In the genomic region with DNA sequence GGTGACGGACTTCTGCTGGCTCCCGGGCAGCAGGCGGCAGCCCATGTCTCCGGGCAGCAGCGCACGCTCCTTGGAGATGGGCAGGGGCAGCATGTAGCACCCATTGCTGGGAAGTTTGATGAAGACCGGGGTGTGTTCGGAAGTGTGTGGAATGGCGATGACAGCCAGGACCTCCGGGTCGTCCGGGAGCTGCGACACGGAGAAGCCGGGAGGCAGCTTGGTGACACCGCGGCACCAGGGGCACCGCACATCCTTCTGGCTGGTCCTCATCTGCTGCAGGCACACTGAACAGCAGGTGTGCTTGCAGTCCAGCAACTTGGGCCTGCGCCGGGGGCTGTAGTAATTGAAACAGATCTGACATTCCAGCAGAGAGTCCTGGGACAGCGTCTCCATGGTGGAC, we compare ENCODE assay signal across 22 cellular contexts.
DNase-seq lines count a peak whose midpoint lies in the region; ATAC-seq, FAIRE-seq and TF ChIP-seq lines count a peak whose summit lies in the region.
"Had no signal": no experiment of that assay in that cellular context is flagged by ENCODE, and none has a peak within 500 bp of the region (broad histone marks: within the 10 kb centered on the region; RNA-seq: fewer than 3 reads in every experiment).

No MANE protein-coding gene starts in this region.

- H2BK120ac ChIP-seq in H1 (replicated peaks; ENCODE audit: low read depth, low read length) (no peak overlapping the region), neuronal stem cell (ENCODE audit: low read depth, low read length) (no peak overlapping the region)

- no peak overlapping the region for H2BK20ac ChIP-seq in H1 (ENCODE audit: low read length)

- H3K36me3 ChIP-seq in H1 (ENCODE audit: control insufficient read depth in 2 of 4, insufficient read depth in 4 of 4, low read length in 3 of 4) = no peaks in the 10 kb centered on the region; a peak in 2 of 8 replicates
- H3K36me3 ChIP-seq in neuronal stem cell (replicated peaks in 1 of 2; ENCODE audit: control insufficient read depth in 2 of 2, insufficient read depth in 2 of 2, low read length in 2 of 2) = peaks cover 7 to 24% of the 10 kb centered on the region in 2 donors
- peaks cover 16% of the 10 kb centered on the region for H3K36me3 ChIP-seq in upper lobe of right lung

- H3K4me2 ChIP-seq in H1 (ENCODE audit: insufficient read depth in 1 of 2, low read depth in 2 of 2, low read length in 2 of 2) = no peak overlapping the region
- no peak overlapping the region for H3K4me2 ChIP-seq in neuronal stem cell (ENCODE audit: insufficient read depth, low read length, poor library complexity, severe bottlenecking)
- H3K4me2 ChIP-seq: A549; BLaER1 treated with 17β-estradiol and CSF1 and Interleukin-3, amounts not matched to agents 10 nM and 100 nM had no signal

- H3K9me3 Mint-ChIP-seq in activated CD4-positive, alpha-beta memory T cell treated with anti-CD3 and anti-CD28 coated beads, Interleukin-2, amount 10 ng/mL, durations not matched to agents 7 days and 5 days = no peaks in the 10 kb centered on the region
- H3K9me3 Mint-ChIP-seq: CD4-positive, alpha-beta T cell; CD8-positive, alpha-beta T cell had no signal

- no peaks in the 10 kb centered on the region for H3K4me1 Mint-ChIP-seq in activated CD4-positive, alpha-beta memory T cell treated with anti-CD3 and anti-CD28 coated beads, Interleukin-2, amount 10 ng/mL, durations not matched to agents 7 days and 5 days
- H3K4me1 Mint-ChIP-seq: B cell had no signal

- no peaks in the 10 kb centered on the region for H3K36me3 Mint-ChIP-seq in activated CD4-positive, alpha-beta memory T cell treated with anti-CD3 and anti-CD28 coated beads, Interleukin-2, amount 10 ng/mL, durations not matched to agents 7 days and 5 days (ENCODE audit: low read depth)
- H3K36me3 Mint-ChIP-seq: CD8-positive, alpha-beta T cell had no signal

- ATAC-seq in upper lobe of right lung = peak; percentile 17
- ATAC-seq: A549; CD8-positive, alpha-beta T cell had no signal

- H3K27ac ChIP-seq in H1 (ENCODE audit: low read depth, low read length) = no peak overlapping the region
- H3K27ac ChIP-seq in neuronal stem cell (replicated peaks; ENCODE audit: low read length) = no peak overlapping the region
- no peak overlapping the region for H3K27ac ChIP-seq in upper lobe of right lung
- no peak overlapping the region for H3K27ac ChIP-seq in RWPE1
- H3K27ac ChIP-seq: 22Rv1; A549; BLaER1 treated with 17β-estradiol and CSF1 and Interleukin-3, amounts not matched to agents 10 nM and 100 nM; C4-2B had no signal

- H3K4me1 ChIP-seq in H1 (replicated peaks in 1 of 4; ENCODE audit: control insufficient read depth in 3 of 4, insufficient read depth in 4 of 4, low read length in 3 of 4) (no peaks in the 10 kb centered on the region), neuronal stem cell (ENCODE audit: control insufficient read depth in 2 of 2, insufficient read depth in 1 of 2, low read depth in 1 of 2, low read length in 2 of 2) (no peaks in the 10 kb centered on the region), upper lobe of right lung (no peaks in the 10 kb centered on the region)
- H3K4me1 ChIP-seq: A549; BLaER1 treated with 17β-estradiol and CSF1 and Interleukin-3, amounts not matched to agents 10 nM and 100 nM; Caco-2 had no signal

- 0 out of 2 replicates have a peak overlapping the region, but pooled peaks have one; percentile 8 for H2BK5ac ChIP-seq in H1 (ENCODE audit: low read depth, low read length)
- no peak overlapping the region for H2BK5ac ChIP-seq in neuronal stem cell (ENCODE audit: low read length)

- no peak for TF ChIP-seq EP300 in H1 (IDR thresholded peaks at IDR 0.05; ENCODE audit: borderline replicate concordance in 1 of 2, low read depth in 2 of 2, low read length in 2 of 2)

- H3K27me3 Mint-ChIP-seq in activated CD4-positive, alpha-beta memory T cell treated with anti-CD3 and anti-CD28 coated beads, Interleukin-2, amount 10 ng/mL, durations not matched to agents 7 days and 5 days = no peaks in the 10 kb centered on the region

- FAIRE-seq in H1 (lab: Jason Lieb, UNC) = no peak
- FAIRE-seq: A549, G401.6, GM12891, GM19239 had no signal

- TF ChIP-seq RAD21 in H1 (IDR thresholded peaks at IDR 0.05 in 1 of 2, conservative IDR thresholded peaks at IDR 0.05 in 1 of 2; ENCODE audit: low read depth in 2 of 2, low read length in 2 of 2) = no peak

- H4K91ac ChIP-seq in H1 (replicated peaks; ENCODE audit: insufficient read length, low read length) (no peak overlapping the region), neuronal stem cell (ENCODE audit: low read depth, low read length, poor library complexity) (no peak overlapping the region)

- H3K4ac ChIP-seq in H1 (replicated peaks; ENCODE audit: insufficient read length, low read depth, low read length) = no peak overlapping the region
- no peak overlapping the region for H3K4ac ChIP-seq in neuronal stem cell (ENCODE audit: low read length)

- H2AFZ ChIP-seq in H1 (ENCODE audit: low read length) (no peak overlapping the region), neuronal stem cell (ENCODE audit: low read length) (no peak overlapping the region)

- 100% methylated on average over 10 of the region's 21 CpGs; no CpG with 5 or more reads in 1 of the 2 experiments for WGBS in H1 (ENCODE audit: extremely low coverage in 1 of 2, insufficient coverage in 1 of 2, insufficient read length in 1 of 2, insufficient replicate concordance in 2 of 2, low coverage in 1 of 2, low lambda C conversion rate in 2 of 2, missing lambda C conversion rate in 1 of 2), 2 experiments
- WGBS in neuronal stem cell (ENCODE audit: extremely low coverage in 2 of 2, insufficient read length in 2 of 2, insufficient replicate concordance in 1 of 2), 2 donors = no CpG with 5 or more reads among the region's 21 CpGs

- H2BK15ac ChIP-seq in H1 (ENCODE audit: low read length) (no peak overlapping the region), neuronal stem cell (ENCODE audit: low read length) (peak overlapping the region; percentile 52)

- H3K27me3 ChIP-seq in H1 (replicated peaks in 1 of 4; ENCODE audit: control insufficient read depth in 3 of 4, extremely low read depth in 1 of 4, insufficient read depth in 3 of 4, low read length in 3 of 4) (no peaks in the 10 kb centered on the region), neuronal stem cell (ENCODE audit: control insufficient read depth in 3 of 3, insufficient read depth in 3 of 3, low read depth in 1 of 3, low read length in 3 of 3) (no peaks in the 10 kb centered on the region), upper lobe of right lung (no peaks in the 10 kb centered on the region)

- H3K79me2 ChIP-seq in H1 (ENCODE audit: control insufficient read depth in 1 of 2, insufficient read depth in 2 of 2, low read length in 2 of 2) = no peaks in the 10 kb centered on the region

- H3K18ac ChIP-seq in H1 (ENCODE audit: extremely low read depth, low read length) (no peak overlapping the region), neuronal stem cell (ENCODE audit: low read length) (peak overlapping the region; percentile 44)

- no peak overlapping the region for H3K4me3 ChIP-seq in H1 (ENCODE audit: extremely low read depth in 1 of 4, insufficient read depth in 2 of 4, low read depth in 3 of 4, low read length in 4 of 4)
- no peak overlapping the region for H3K4me3 ChIP-seq in neuronal stem cell (ENCODE audit: low read length in 2 of 2)
- no peak overlapping the region for H3K4me3 ChIP-seq in upper lobe of right lung
- H3K4me3 ChIP-seq: A549; BLaER1 treated with 17β-estradiol and CSF1 and Interleukin-3, amounts not matched to agents 10 nM and 100 nM had no signal

- H2AK5ac ChIP-seq in H1 (ENCODE audit: low read depth, low read length) (no peak overlapping the region), neuronal stem cell (ENCODE audit: low read depth, low read length) (no peak overlapping the region)

- CTCF ChIA-PET in H1 (lab: Charles Lee; ENCODE audit: partially characterized antibody) (interaction anchor here (1.1 kb wide), 1 partner anchor 98 kb away, joined by 3 read pairs; no protein-coding TSS in a partner anchor), RWPE1 (lab: Yijun Ruan, JAX) (no interaction called here)
- CTCF ChIA-PET in activated CD4-positive, alpha-beta memory T cell treated with anti-CD3 and anti-CD28 coated beads, Interleukin-2, amount 10 ng/mL, durations not matched to agents 7 days and 5 days (lab: Charles Lee) = no interaction called here

- DNase-seq in NCI-H748 (lab: John Stamatoyannopoulos, UW; ENCODE audit: unreplicated experiment) = peak; percentile 15
- no peak for DNase-seq in NCI-H748 treated with DMSO at 0.1 percent for 48 hours (lab: John Stamatoyannopoulos, UW)
- DNase-seq in H1 (ENCODE audit: low read depth in 1 of 2, low spot score in 2 of 2) = no peak
- no peak for DNase-seq in neuronal stem cell (ENCODE audit: low spot score)
- DNase-seq in upper lobe of right lung = no peak
- DNase-seq in RWPE1 (ENCODE audit: low spot score) = no peak
- DNase-seq in activated CD4-positive, alpha-beta memory T cell treated with anti-CD3 and anti-CD28 coated beads, Interleukin-2, amount 10 ng/mL, durations not matched to agents 7 days and 5 days = no peak
- DNase-seq: AML-193; Caco-2; Calu3; CD4-positive, alpha-beta T cell; CD8-positive, alpha-beta T cell; DMS79 treated with DMSO at 0.1 percent for 48 hours; GF-D8 had no signal

- no peak overlapping the region for H4K5ac ChIP-seq in H1 (ENCODE audit: insufficient read length, low read depth, low read length)

- H3K14ac ChIP-seq in H1 (ENCODE audit: insufficient read length) (no peak overlapping the region), neuronal stem cell (ENCODE audit: low read length) (no peak overlapping the region)

- H4K20me1 ChIP-seq in H1 (replicated peaks in 1 of 2; ENCODE audit: control insufficient read depth in 1 of 2, insufficient read depth in 2 of 2, low read length in 2 of 2) = no peaks in the 10 kb centered on the region
- H4K20me1 ChIP-seq: BLaER1 treated with 17β-estradiol and CSF1 and Interleukin-3, amounts not matched to agents 10 nM and 100 nM had no signal

- H4K8ac ChIP-seq in H1 (ENCODE audit: extremely low read depth, insufficient read depth, low read length) (no peak overlapping the region), neuronal stem cell (ENCODE audit: low read depth, low read length) (no peak overlapping the region)

- TF ChIP-seq CTCF in H1 (IDR thresholded peaks at IDR 0.05; ENCODE audit: control extremely low read depth in 1 of 3, insufficient read depth in 1 of 3, low read depth in 1 of 3, low read length in 3 of 3) = no peak
- no peak for TF ChIP-seq CTCF in upper lobe of right lung (IDR thresholded peaks at IDR 0.05)
- no peak for TF ChIP-seq CTCF in RWPE1 (conservative IDR thresholded peaks at IDR 0.05; ENCODE audit: low read depth)

- no peak overlapping the region for H3K56ac ChIP-seq in H1 (replicated peaks; ENCODE audit: insufficient read length, low read depth, low read length)

- H3K23ac ChIP-seq in H1 (ENCODE audit: insufficient read length) = no peak overlapping the region
- peak overlapping the region; percentile 34 for H3K23ac ChIP-seq in neuronal stem cell (ENCODE audit: low read depth, low read length, poor library complexity)

- no peaks in the 10 kb centered on the region; the same call in 1 of the 2 replicates for H3K23me2 ChIP-seq in H1 (ENCODE audit: low read depth, low read length)

- no peak for TF ChIP-seq POLR2A in H1 (IDR thresholded peaks at IDR 0.05; ENCODE audit: control extremely low read depth in 1 of 2, low read depth in 2 of 2, low read length in 2 of 2)

- H3K79me1 ChIP-seq in H1 (ENCODE audit: low read depth, low read length) (no peaks in the 10 kb centered on the region), neuronal stem cell (ENCODE audit: low read depth, low read length) (no peaks in the 10 kb centered on the region)

- H3K9ac ChIP-seq in H1 (replicated peaks in 1 of 4; ENCODE audit: extremely low read depth in 1 of 4, low read depth in 3 of 4, low read length in 3 of 4) (no peak overlapping the region), neuronal stem cell (ENCODE audit: low read depth, low read length, poor library complexity) (no peak overlapping the region)
- H3K9ac ChIP-seq: BLaER1 treated with 17β-estradiol and CSF1 and Interleukin-3, amounts not matched to agents 10 nM and 100 nM had no signal

- H2BK12ac ChIP-seq in H1 (ENCODE audit: low read depth, low read length) (no peak overlapping the region), neuronal stem cell (ENCODE audit: low read length) (no peak overlapping the region)

- intact Hi-C loops in upper lobe of right lung (cut with DNase I) = no loop called here

- POLR2A ChIA-PET in H1 (lab: Charles Lee; ENCODE audit: partially characterized antibody) = no interaction called here
- POLR2A ChIA-PET in RWPE1 (lab: Yijun Ruan, JAX; ENCODE audit: low non-redundant PET) = no interaction called here
- POLR2A ChIA-PET in activated CD4-positive, alpha-beta memory T cell treated with anti-CD3 and anti-CD28 coated beads, Interleukin-2, amount 10 ng/mL, durations not matched to agents 7 days and 5 days (lab: Charles Lee) = no interaction called here

- H3K27ac Mint-ChIP-seq in activated CD4-positive, alpha-beta memory T cell treated with anti-CD3 and anti-CD28 coated beads, Interleukin-2, amount 10 ng/mL, durations not matched to agents 7 days and 5 days = no peak overlapping the region
- H3K27ac Mint-ChIP-seq: B cell; CD4-positive, alpha-beta T cell; CD8-positive, alpha-beta T cell had no signal

- H3K4me3 Mint-ChIP-seq in activated CD4-positive, alpha-beta memory T cell treated with anti-CD3 and anti-CD28 coated beads, Interleukin-2, amount 10 ng/mL, durations not matched to agents 7 days and 5 days = no peak overlapping the region
- H3K4me3 Mint-ChIP-seq: B cell; CD4-positive, alpha-beta T cell; CD8-positive, alpha-beta T cell had no signal

- no peaks in the 10 kb centered on the region for H3K9me3 ChIP-seq in H1 (ENCODE audit: insufficient read depth in 2 of 2, low read depth in 1 of 2, low read length in 1 of 2)
- H3K9me3 ChIP-seq in neuronal stem cell (replicated peaks in 1 of 2; ENCODE audit: control insufficient read depth in 2 of 2, insufficient read depth in 1 of 2, low read depth in 1 of 2, low read length in 2 of 2) = peaks cover 0 to 1% of the 10 kb centered on the region in 2 donors
- no peaks in the 10 kb centered on the region for H3K9me3 ChIP-seq in upper lobe of right lung
- H3K9me3 ChIP-seq: A549, Caco-2 had no signal
